32 cellular contexts compared by ENCODE assay signal in the genomic region with DNA sequence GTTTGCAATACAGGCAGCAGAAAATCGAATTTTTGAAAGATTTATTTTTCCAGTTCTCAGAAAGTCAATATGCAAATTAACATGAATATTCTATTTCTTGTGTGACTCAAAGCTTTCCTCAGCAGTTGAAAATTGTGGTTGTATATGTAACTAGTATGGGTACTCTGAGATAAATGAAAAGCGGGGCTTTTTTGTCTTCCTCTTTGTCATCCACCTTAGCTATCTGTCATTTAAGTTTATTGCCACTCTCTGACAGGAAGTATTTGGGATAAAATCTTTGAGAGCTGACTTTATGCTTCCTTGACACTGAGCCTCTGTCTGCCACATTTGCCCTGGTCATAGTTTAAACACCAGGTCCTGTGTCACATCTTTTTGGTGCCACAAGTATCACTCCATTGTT.
DNase-seq lines count a peak whose midpoint lies in the region; ATAC-seq and TF ChIP-seq lines count a peak whose summit lies in the region.
"Had no signal": no experiment of that assay in that cellular context is flagged by ENCODE, and none has a peak within 500 bp of the region (broad histone marks: within the 10 kb centered on the region; RNA-seq: fewer than 3 reads in every experiment).

No MANE protein-coding gene starts in this region.

- TF ChIP-seq CTCF in GM13977 (IDR thresholded peaks at IDR 0.05; ENCODE audit: extremely low read depth, insufficient read depth, missing control alignments) (no peak), Loucy (conservative IDR thresholded peaks at IDR 0.05; ENCODE audit: low read length) (no peak), endothelial cell (IDR thresholded peaks at IDR 0.05; ENCODE audit: unreplicated experiment) (no peak)

- in situ Hi-C loops in GM13977 (cut with MboI; ENCODE audit: low pct_unique_long_range_greater_than_20kb, low sequenced_read_pairs, unreplicated experiment): no loop called here

- no peak overlapping the region for H2AFZ ChIP-seq in Loucy (ENCODE audit: low read length)

- H3F3A ChIP-seq in Loucy (ENCODE audit: low read depth): 0 out of 2 replicates have a peak, but pooled peaks cover 3% of the 10 kb centered on the region

- H3K4me3 ChIP-seq in Loucy (ENCODE audit: low read length, poor library complexity, severe bottlenecking): no peak overlapping the region
- H3K4me3 ChIP-seq: Peyer's patch, right atrium auricular region had no signal

- H3K9me3 ChIP-seq in Loucy (ENCODE audit: insufficient read depth, low read depth, low read length): no peaks in the 10 kb centered on the region
- H3K9me3 ChIP-seq: neutrophil, Peyer's patch, right atrium auricular region had no signal

- peak overlapping the region; percentile 22 for H3K4me2 ChIP-seq in Loucy (ENCODE audit: low read depth, low read length, poor library complexity, severe bottlenecking)

- H3K79me2 ChIP-seq in Loucy (ENCODE audit: insufficient read depth, low read length): no peaks in the 10 kb centered on the region

- H3K9me2 ChIP-seq in Loucy (replicated peaks; ENCODE audit: low read depth, low read length): no peaks in the 10 kb centered on the region

- no peaks in the 10 kb centered on the region for H4K20me1 ChIP-seq in Loucy (ENCODE audit: insufficient read depth, low read length, poor library complexity, severe bottlenecking)

- H3K27ac Mint-ChIP-seq in endothelial cell (ENCODE audit: unreplicated experiment): peak overlapping the region; percentile 58
- H3K27ac Mint-ChIP-seq: activated CD4-positive, alpha-beta T cell treated with anti-CD3 and anti-CD28 coated beads, Interleukin-2, amount 10 ng/mL, durations not matched to agents 7 days and 5 days; mesothelial cell of epicardium; naive B cell had no signal

- H3K9ac ChIP-seq in Loucy (ENCODE audit: low read depth, low read length, poor library complexity, severe bottlenecking): no peak overlapping the region

- H3K4me3 Mint-ChIP-seq in endothelial cell (ENCODE audit: unreplicated experiment): no peak overlapping the region
- H3K4me3 Mint-ChIP-seq: activated CD4-positive, alpha-beta T cell treated with anti-CD3 and anti-CD28 coated beads, Interleukin-2, amount 10 ng/mL, durations not matched to agents 7 days and 5 days; CD4-positive, CD25-positive, alpha-beta regulatory T cell; effector memory CD8-positive, alpha-beta T cell; H9; mesothelial cell of epicardium; naive B cell had no signal

- no peaks in the 10 kb centered on the region for H3K9me3 Mint-ChIP-seq in endothelial cell (ENCODE audit: unreplicated experiment)
- H3K9me3 Mint-ChIP-seq: activated CD4-positive, alpha-beta T cell treated with anti-CD3 and anti-CD28 coated beads, Interleukin-2, amount 10 ng/mL, durations not matched to agents 7 days and 5 days; CD4-positive, CD25-positive, alpha-beta regulatory T cell; effector memory CD8-positive, alpha-beta T cell; H9; mesothelial cell of epicardium; naive B cell had no signal

- ATAC-seq in activated CD4-positive, CD25-positive, alpha-beta regulatory T cell treated with anti-CD3 and anti-CD28 coated beads, Interleukin-2, amount 50 U/mL, for 24 hours: peak; percentile 71 to 81
- ATAC-seq: effector memory CD8-positive, alpha-beta T cell; left ventricle myocardium superior had no signal

- DNase-seq in activated CD4-positive, CD25-positive, alpha-beta regulatory T cell (lab: John Stamatoyannopoulos, UW): no peak
- DNase-seq in GM13977 (ENCODE audit: low spot score) (peak; percentile 18), endothelial cell (ENCODE audit: low spot score) (no peak), dedifferentiated amniotic fluid mesenchymal stem cell (ENCODE audit: extremely low spot score) (no peak), NCI-H524 treated with DMSO at 0.1 percent for 48 hours (lab: John Stamatoyannopoulos, UW) (no peak), NK-92 (lab: John Stamatoyannopoulos, UW; ENCODE audit: unreplicated experiment) (no peak)
- DNase-seq: 8988T; activated CD4-positive, alpha-beta T cell treated with anti-CD3 and anti-CD28 coated beads, Interleukin-2, amount 10 ng/mL, durations not matched to agents 7 days and 5 days; activated CD8-positive, alpha-beta memory T cell treated with anti-CD3 and anti-CD28 coated beads, Interleukin-2, amount 50 U/mL, for 4 hours; activated effector memory CD4-positive, alpha-beta T cell treated with anti-CD3 and anti-CD28 coated beads, Interleukin-2, amount 50 U/mL, for 16 hours; central memory CD4-positive, alpha-beta T cell; cortex of kidney; DMS79 treated with DMSO at 0.1 percent for 48 hours; effector memory CD8-positive, alpha-beta T cell; GF-D8; glutamatergic neuron; H9; left ventricle myocardium superior; naive B cell; NCI-H1436 treated with DMSO at 0.1 percent for 48 hours; NCI-H345; Peyer's patch; posterior cingulate gyrus; SHP77 treated with DMSO at 0.1 percent for 48 hours; small intestine; stimulated activated naive CD4-positive, alpha-beta T cell treated with Interleukin-2 at 50 U/mL for 16 hours had no signal

- peaks cover 29% of the 10 kb centered on the region for H3K4me1 Mint-ChIP-seq in endothelial cell (ENCODE audit: unreplicated experiment)
- H3K4me1 Mint-ChIP-seq: activated CD4-positive, alpha-beta T cell treated with anti-CD3 and anti-CD28 coated beads, Interleukin-2, amount 10 ng/mL, durations not matched to agents 7 days and 5 days; naive B cell had no signal

- peaks cover 21% of the 10 kb centered on the region for H3K36me3 Mint-ChIP-seq in endothelial cell (ENCODE audit: low read depth, unreplicated experiment)

- H3K36me3 ChIP-seq in Loucy (ENCODE audit: insufficient read depth, low read length): peaks cover 44% of the 10 kb centered on the region; the same call in 1 of the 2 replicates

- no peaks in the 10 kb centered on the region for H3K27me3 ChIP-seq in Loucy (ENCODE audit: insufficient read depth, low read length, poor library complexity, severe bottlenecking)
- H3K27me3 ChIP-seq: neutrophil, Peyer's patch, right atrium auricular region had no signal

- H3K27me3 Mint-ChIP-seq in endothelial cell (ENCODE audit: unreplicated experiment): no peaks in the 10 kb centered on the region
- H3K27me3 Mint-ChIP-seq: activated CD4-positive, alpha-beta T cell treated with anti-CD3 and anti-CD28 coated beads, Interleukin-2, amount 10 ng/mL, durations not matched to agents 7 days and 5 days; CD4-positive, CD25-positive, alpha-beta regulatory T cell; effector memory CD8-positive, alpha-beta T cell; naive B cell had no signal

- peaks cover 25% of the 10 kb centered on the region for H3K4me1 ChIP-seq in Loucy (ENCODE audit: insufficient read depth, low read length, poor library complexity, severe bottlenecking)
